ENCODE assay signal across 8 cellular contexts in genomic region chr5:14685757-14686156, GRCh38. TPM values are rescaled to one million over a fixed set of nuclear protein-coding genes. Genes with fewer than 3 reads are reported as not detected.
A peak's percentile ranks its signal among the peaks of the same experiment; 100 is the strongest.
DNase-seq lines count a peak whose midpoint lies in the region; ATAC-seq, FAIRE-seq and TF ChIP-seq lines count a peak whose summit lies in the region.

No MANE protein-coding gene starts in this region.

- no peaks in the 10 kb centered on the region; the same call in 1 of the 2 replicates for H4K20me1 ChIP-seq in MM.1S (ENCODE audit: insufficient read depth, low read length)

- no peak overlapping the region for H2AFZ ChIP-seq in MM.1S (ENCODE audit: low read length)

- peaks cover 59% of the 10 kb centered on the region for H3K79me2 ChIP-seq in MM.1S (ENCODE audit: low read length)

- no peak for DNase-seq in AG04449 (ENCODE audit: low read depth, low spot score)
- no peak for DNase-seq in GM12891 (ENCODE audit: insufficient read length, low spot score)
- peak; percentile 46 for DNase-seq in MM.1S
- peak; percentile 38 for DNase-seq in SKM-1 treated with dmso at 0.1 percent for 144 hours (lab: John Stamatoyannopoulos, UW; ENCODE audit: unreplicated experiment)
- no peak for DNase-seq in breast epithelium (ENCODE audit: low spot score in 2 of 2)
- DNase-seq in kidney epithelial cell (ENCODE audit: low read depth), result no peak
- peak; percentile 54 for DNase-seq in stimulated activated naive CD4-positive, alpha-beta T cell treated with Interleukin-2 at 50 U/mL for 16 hours (lab: John Stamatoyannopoulos, UW)

- H3K4me1 ChIP-seq in MM.1S (ENCODE audit: low read length), result no peaks in the 10 kb centered on the region
- peaks cover 0 to 7% of the 10 kb centered on the region in 2 donors for H3K4me1 ChIP-seq in breast epithelium

- no peak overlapping the region for H3K9ac ChIP-seq in MM.1S (ENCODE audit: low read length)

- no peak overlapping the region for H3K4me2 ChIP-seq in MM.1S (ENCODE audit: low read depth, low read length)

- H3K9me2 ChIP-seq in MM.1S (replicated peaks; ENCODE audit: insufficient read depth, low read length), result no peaks in the 10 kb centered on the region

- CTCF ChIA-PET in AG04449 (lab: Yijun Ruan, JAX), result interaction anchor here (0.6 to 11.3 kb wide), 26 partner anchors 9 to 494 kb away, joined by 3 to 148 read pairs (median 8); partner anchors contain the start of gene ANKH

- TF ChIP-seq POLR2A in GM12891 (IDR thresholded peaks at IDR 0.05; ENCODE audit: low read depth, low read length), result no peak
- TF ChIP-seq POLR2A in breast epithelium (IDR thresholded peaks at IDR 0.05), result no peak

- POLR2A ChIA-PET in AG04449 (lab: Yijun Ruan, JAX), result interaction anchor here (0.5 kb wide), 1 partner anchor 300 kb away, joined by 3 read pairs; no protein-coding TSS in a partner anchor

- no peaks in the 10 kb centered on the region for H3K27me3 ChIP-seq in MM.1S (replicated peaks; ENCODE audit: insufficient read depth, low read length)
- H3K27me3 ChIP-seq in breast epithelium, result no peaks in the 10 kb centered on the region
- no peaks in the 10 kb centered on the region for H3K27me3 ChIP-seq in kidney epithelial cell (ENCODE audit: control insufficient read depth, insufficient read depth, low read length)

- no peaks in the 10 kb centered on the region for H3F3A ChIP-seq in MM.1S (ENCODE audit: insufficient read depth, low read length)

- no peak overlapping the region for H3K4me3 ChIP-seq in AG04449 (ENCODE audit: low read depth, low read length)
- H3K4me3 ChIP-seq in MM.1S (ENCODE audit: low read length), result no peak overlapping the region
- H3K4me3 ChIP-seq in breast epithelium, result no peak overlapping the region
- H3K4me3 ChIP-seq in kidney epithelial cell (ENCODE audit: low read depth, low read length), result no peak overlapping the region

- intact Hi-C loops in breast epithelium (cut with DNase I; ENCODE audit: low total_unique reads), result no loop called here

- FAIRE-seq in GM12891 (lab: Jason Lieb, UNC), result peak; percentile 85

- TF ChIP-seq CTCF in AG04449 (IDR thresholded peaks at IDR 0.05; ENCODE audit: insufficient read depth, low read length, missing control alignments) (peak; percentile 63), MM.1S (IDR thresholded peaks at IDR 0.05; ENCODE audit: low read length) (peak; percentile 60), breast epithelium (IDR thresholded peaks at IDR 0.05) (peak in 2 of 3 donors; percentile 61 to 68), kidney epithelial cell (IDR thresholded peaks at IDR 0.05; ENCODE audit: insufficient read depth, low read length, poor library complexity, severe bottlenecking) (peak; percentile 64)

- peaks cover 41% of the 10 kb centered on the region for H3K36me3 ChIP-seq in MM.1S (replicated peaks; ENCODE audit: insufficient read depth, low read length)
- no peaks in the 10 kb centered on the region for H3K36me3 ChIP-seq in breast epithelium
- peaks cover 3% of the 10 kb centered on the region for H3K36me3 ChIP-seq in kidney epithelial cell (ENCODE audit: control insufficient read depth, insufficient read depth, low read length)

- H3K27ac ChIP-seq in MM.1S (ENCODE audit: low read length) (no peak overlapping the region), breast epithelium (no peak overlapping the region)

- H3K9me3 ChIP-seq in MM.1S (replicated peaks; ENCODE audit: insufficient read depth, low read length) (no peaks in the 10 kb centered on the region), breast epithelium (peaks cover 5 to 11% of the 10 kb centered on the region in 2 donors)

- ATAC-seq in HG02571 (IDR thresholded peaks at IDR 0.05; ENCODE audit: unreplicated experiment), result peak; percentile 97

TF ChIP-seq in GM12891, 5 proteins besides CTCF, POLR2A, EP300 and RAD21:
- no peak for TF ChIP-seq TAF1 (IDR thresholded peaks at IDR 0.05; ENCODE audit: low read depth, low read length)
- TF ChIP-seq POU2F2 (IDR thresholded peaks at IDR 0.05; ENCODE audit: low read depth, low read length), result peak; percentile 90

RNA-seq across cellular contexts. Expression of gene OTULIN, which starts 21.2 kb away (rescaled TPM):
- 12.5 TPM for polyA plus RNA-seq in GM12891 (2012; ENCODE audit: low read depth, missing spikeins)
- total RNA-seq in breast epithelium (10 to 100 TPM; 31.0 to 63.7 (median 47.2) TPM), kidney epithelial cell (12.0 and 14.7 TPM in 2 replicates)

Comparison
In these comparisons a context has a peak if more than half of its experiments do, and no peak if none do; other contexts are left out.
1. DNase-seq: peak in MM.1S (single experiment), SKM-1 treated with dmso at 0.1 percent for 144 hours (single experiment) and stimulated activated naive CD4-positive, alpha-beta T cell treated with Interleukin-2 at 50 U/mL for 16 hours (single experiment); none in AG04449 (single experiment), GM12891 (single experiment), breast epithelium (0 of 2) and kidney epithelial cell (single experiment).
2. Peak in every context shown above with its lines, with median percentiles within 50 percentile points of each other: CTCF ChIP-seq.